ENCODE assay signal across 14 cellular contexts in the genomic region with DNA sequence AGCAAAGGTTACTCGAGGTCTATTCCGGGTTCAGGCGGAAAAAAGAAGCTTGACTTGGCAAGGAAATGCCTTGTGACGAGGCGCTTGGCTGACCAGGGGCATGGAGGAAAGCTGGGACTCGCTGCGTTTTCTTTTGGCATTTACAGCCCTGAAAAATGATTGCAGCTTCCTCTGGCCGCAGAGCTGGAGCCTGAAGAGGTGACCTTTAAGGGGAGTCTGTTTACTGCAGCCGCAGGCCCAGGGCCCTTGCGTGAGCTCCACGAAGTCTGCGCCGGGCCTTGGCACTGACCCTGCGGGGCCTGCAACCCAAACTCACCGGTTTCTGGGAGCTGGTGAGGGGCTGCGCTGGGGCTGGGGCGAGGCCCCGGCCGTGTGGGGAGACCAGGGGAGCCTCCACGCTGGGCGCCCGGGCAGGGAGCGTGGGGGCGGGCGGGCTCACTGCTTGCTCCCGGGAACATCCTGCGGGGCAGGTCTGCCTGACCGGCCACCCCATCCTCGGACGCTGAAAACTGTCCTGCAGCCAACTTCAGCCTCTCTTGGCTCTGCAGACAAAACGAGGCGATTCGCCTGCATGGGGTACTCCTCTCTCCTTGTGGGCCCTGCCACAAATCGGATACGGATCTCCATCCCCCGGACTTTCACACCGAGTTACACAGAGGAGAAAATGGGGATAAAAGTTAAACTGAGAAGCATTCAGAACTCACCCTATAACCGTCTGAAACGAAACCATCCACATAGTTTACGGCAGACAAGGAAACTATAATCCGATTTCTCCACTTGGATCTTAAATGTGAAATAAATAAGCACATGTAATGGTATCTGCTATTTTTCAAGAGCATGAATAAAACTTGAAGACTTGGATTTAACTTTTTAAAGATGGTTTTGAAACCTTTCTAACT.
A peak's percentile ranks its signal among the peaks of the same experiment; 100 is the strongest.
DNase-seq lines count a peak whose midpoint lies in the region; ATAC-seq and TF ChIP-seq lines count a peak whose summit lies in the region.
"Had no signal": no experiment of that assay in that cellular context is flagged by ENCODE, and none has a peak within 500 bp of the region (broad histone marks: within the 10 kb centered on the region; RNA-seq: fewer than 3 reads in every experiment).

No MANE protein-coding gene starts in this region.

- no peaks in the 10 kb centered on the region for H3K9me3 ChIP-seq in adrenal gland (replicated peaks in 1 of 3)

- no peak overlapping the region for H2AFZ ChIP-seq in ACC112 (ENCODE audit: low read length, unreplicated experiment)
- H2AFZ ChIP-seq: GM23248 had no signal

- intact Hi-C loops in adrenal gland (cut with DNase I) (no loop called here), posterior vena cava (cut with DNase I) (no loop called here)

- TF ChIP-seq CTCF in adrenal gland (IDR thresholded peaks at IDR 0.05) = no peak

- H3K36me3 ChIP-seq in ACC112 (ENCODE audit: insufficient read depth, low read length) = no peaks in the 10 kb centered on the region
- H3K36me3 ChIP-seq in adrenal gland (replicated peaks in 1 of 2) = no peaks in the 10 kb centered on the region

- DNase-seq in adrenal gland (peak in 5 of 7 donors; percentile 25 to 54 (median 34)), left kidney (ENCODE audit: low read depth, low spot score) (peak; percentile 70), posterior vena cava (ENCODE audit: low spot score) (peak; percentile 86), NCI-H2171 treated with DMSO at 0.1 percent for 48 hours (lab: John Stamatoyannopoulos, UW) (no peak), NCI-H1436 (lab: John Stamatoyannopoulos, UW) (no peak)
- DNase-seq in stimulated activated CD4-positive, alpha-beta T cell treated with anti-CD3 and anti-CD28 coated beads, Interleukin-4, amount 100 ng/mL, for 1 hour = no peak
- DNase-seq: ACHN; activated CD4-positive, alpha-beta T cell treated with anti-CD3 and anti-CD28 coated beads for 1 hour; activated naive CD8-positive, alpha-beta T cell treated with anti-CD3 and anti-CD28 coated beads, Interleukin-2, amount 10 ng/mL, durations not matched to agents 7 days and 5 days; GDM1; GM23248; KBM-7 had no signal

- TF ChIP-seq POLR2A in adrenal gland (IDR thresholded peaks at IDR 0.05) = no peak

- WGBS in adrenal gland, 4 donors = 44 to 50% (median 48%) methylated on average over 22 to 41 of the region's 41 CpGs

- H3K27me3 ChIP-seq in ACC112 (ENCODE audit: insufficient read depth, low read length) (peaks cover 27% of the 10 kb centered on the region), adrenal gland (peaks cover 29% of the 10 kb centered on the region)

- no peaks in the 10 kb centered on the region for H3K79me2 ChIP-seq in ACC112 (ENCODE audit: control insufficient read depth, insufficient read depth, low read length, unreplicated experiment)

- H3K4me3 ChIP-seq in ACC112 (ENCODE audit: low read depth, low read length) (peak overlapping the region; percentile 11), adrenal gland (no peak overlapping the region)
- H3K4me3 ChIP-seq: GM23248 had no signal

- peaks cover 4% of the 10 kb centered on the region for H3K4me1 ChIP-seq in ACC112 (ENCODE audit: control insufficient read depth, insufficient read depth, low read length, unreplicated experiment)
- H3K4me1 ChIP-seq in adrenal gland (replicated peaks in 1 of 2) = no peaks in the 10 kb centered on the region

- H3K27ac ChIP-seq in ACC112 (ENCODE audit: low read depth, low read length) (no peak overlapping the region), adrenal gland (peak overlapping the region in 2 of 5 donors; percentile 52 to 79)
- H3K27ac ChIP-seq: GM23248 had no signal

- ATAC-seq in GM18861 (IDR thresholded peaks at IDR 0.05; ENCODE audit: unreplicated experiment) = no peak

Comparison
In these comparisons a context has a peak if more than half of its experiments do, and no peak if none do; other contexts are left out.
1. DNase-seq: peak in adrenal gland (5 of 7), left kidney (single experiment) and posterior vena cava (single experiment); none in stimulated activated CD4-positive, alpha-beta T cell treated with anti-CD3 and anti-CD28 coated beads, Interleukin-4, amount 100 ng/mL, for 1 hour (single experiment), NCI-H2171 treated with DMSO at 0.1 percent for 48 hours (single experiment) and NCI-H1436 (single experiment).